Comparison of ENCODE assay signal across 17 cellular contexts in genomic region chr22:47340851-47341436, GRCh38.
DNase-seq lines count a peak whose midpoint lies in the region; ATAC-seq and TF ChIP-seq lines count a peak whose summit lies in the region.
"Had no signal": no experiment of that assay in that cellular context is flagged by ENCODE, and none has a peak within 500 bp of the region (broad histone marks: within the 10 kb centered on the region; RNA-seq: fewer than 3 reads in every experiment).

No MANE protein-coding gene starts in this region.

- peak; percentile 39 for DNase-seq in AG20443 (ENCODE audit: low spot score)
- DNase-seq in M059J (ENCODE audit: low read depth), result peak; percentile 46
- DNase-seq in astrocyte of the hippocampus (ENCODE audit: low read depth, low spot score), result peak; percentile 47
- peak; percentile 39 for DNase-seq in fibroblast of pulmonary artery (ENCODE audit: low read depth)
- DNase-seq in retina, result no peak
- no peak for DNase-seq in sciatic nerve (ENCODE audit: low spot score)
- no peak for DNase-seq in activated CD4-positive, alpha-beta T cell treated with anti-CD3 and anti-CD28 coated beads, Interleukin-2, amount 50 U/mL, for 4 hours
- DNase-seq: Caco-2, MM.1S, NCI-H1092 treated with DMSO at 0.1 percent for 48 hours, NCI-H510A treated with DMSO at 0.1 percent for 48 hours, SHP77 treated with DMSO at 0.1 percent for 48 hours had no signal

- H3K4me3 ChIP-seq in fibroblast of pulmonary artery (replicated peaks; ENCODE audit: low read depth, low read length), result no peak overlapping the region
- H3K4me3 ChIP-seq: HAP-1, K562 had no signal

- intact Hi-C loops in sciatic nerve (cut with DNase I), result no loop called here

- TF ChIP-seq CTCF in fibroblast of pulmonary artery (IDR thresholded peaks at IDR 0.05; ENCODE audit: low read length, missing control alignments), result no peak

- no peak for ATAC-seq in sciatic nerve
- ATAC-seq in GM21526 (IDR thresholded peaks at IDR 0.05; ENCODE audit: low FRiP score, unreplicated experiment), result no peak
- ATAC-seq: K562, Panc1, SK-N-SH treated with all-trans-retinoic acid at 6 μM for 48 hours had no signal

Comparison
In these comparisons a context has a peak if more than half of its experiments do, and no peak if none do; other contexts are left out.
1. DNase-seq: peak in AG20443 (single experiment), M059J (single experiment), astrocyte of the hippocampus (single experiment) and fibroblast of pulmonary artery (single experiment); none in retina (single experiment), sciatic nerve (single experiment) and activated CD4-positive, alpha-beta T cell treated with anti-CD3 and anti-CD28 coated beads, Interleukin-2, amount 50 U/mL, for 4 hours (0 of 2).